20 cellular contexts compared by ENCODE assay signal in the genomic region with DNA sequence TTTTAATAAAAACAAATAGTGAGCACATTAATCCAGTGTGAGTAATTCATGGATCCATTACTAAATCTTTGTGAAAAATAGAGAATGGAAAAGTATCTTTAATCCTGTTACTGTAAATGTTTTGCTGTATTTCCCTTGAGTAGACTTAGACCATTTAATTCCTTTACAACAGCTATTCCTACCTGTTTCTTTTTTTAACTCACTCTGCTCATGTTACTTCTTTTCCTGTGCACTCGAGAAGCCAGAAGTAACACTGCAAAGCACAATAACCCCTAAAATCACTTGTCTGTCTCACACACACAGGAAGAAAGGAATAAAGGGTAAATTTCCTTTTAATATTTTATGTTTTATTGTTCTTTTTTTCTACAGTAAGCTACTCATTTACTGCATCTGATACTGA.
"Had no signal": no experiment of that assay in that cellular context is flagged by ENCODE, and none has a peak within 500 bp of the region (broad histone marks: within the 10 kb centered on the region; RNA-seq: fewer than 3 reads in every experiment).

No MANE protein-coding gene starts in this region.

- H3K4me3 ChIP-seq: colonic mucosa, esophagus muscularis mucosa, heart right ventricle, left lung, lower lobe of right lung, mucosa of descending colon had no signal

- ATAC-seq: effector memory CD8-positive, alpha-beta T cell; foreskin keratinocyte; heart right ventricle; left cardiac atrium; left lung; left ventricle myocardium superior; lower lobe of right lung; mucosa of descending colon; naive thymus-derived CD4-positive, alpha-beta T cell had no signal

- H3K4me1 ChIP-seq: colonic mucosa, esophagus muscularis mucosa, foreskin keratinocyte, heart right ventricle, left lung, lower lobe of right lung had no signal

- H3K27ac Mint-ChIP-seq: dendritic cell treated with granulocyte-macrophage colony-stimulating factor and Interleukin-4, amounts not matched to agents 40 ng/mL and 50 ng/mL, for 4 days; effector memory CD8-positive, alpha-beta T cell; endodermal cell; mesothelial cell of epicardium; naive thymus-derived CD4-positive, alpha-beta T cell had no signal

- H3K27me3 Mint-ChIP-seq: dendritic cell treated with granulocyte-macrophage colony-stimulating factor and Interleukin-4, amounts not matched to agents 40 ng/mL and 50 ng/mL, for 4 days had no signal

- H3K36me3 ChIP-seq: colonic mucosa, esophagus muscularis mucosa, heart right ventricle, left lung, lower lobe of right lung had no signal

- H3K27me3 ChIP-seq: colonic mucosa, esophagus muscularis mucosa, left lung had no signal

- H3K4me1 Mint-ChIP-seq: endodermal cell had no signal

- DNase-seq: colonic mucosa; cortex of kidney; effector CD8-positive, alpha-beta T cell; effector memory CD8-positive, alpha-beta T cell; endodermal cell; foreskin keratinocyte; glutamatergic neuron; head of caudate nucleus; heart right ventricle; hippocampal formation; left cardiac atrium; left lung; left ventricle myocardium superior; lower lobe of right lung; mesenchymal stem cell; mucosa of descending colon; naive thymus-derived CD4-positive, alpha-beta T cell had no signal

- H3K9me3 ChIP-seq: colonic mucosa had no signal

- H3K4me3 Mint-ChIP-seq: dendritic cell treated with granulocyte-macrophage colony-stimulating factor and Interleukin-4, amounts not matched to agents 40 ng/mL and 50 ng/mL, for 4 days; effector memory CD8-positive, alpha-beta T cell; endodermal cell; mesothelial cell of epicardium; naive thymus-derived CD4-positive, alpha-beta T cell had no signal

- H3K27ac ChIP-seq: colonic mucosa, esophagus muscularis mucosa, foreskin keratinocyte, heart right ventricle, left lung, lower lobe of right lung had no signal
